In genomic region chr10:17335065-17335464, GRCh38 we compare ENCODE assay signal across 1 cellular context.
TF ChIP-seq lines count a peak whose summit lies in the region.

No MANE protein-coding gene starts in this region.

TF ChIP-seq in SK-N-SH, 30 proteins besides CTCF, POLR2A, EP300 and RAD21 (continued from another document):
- TF ChIP-seq ZBTB33 (IDR thresholded peaks at IDR 0.05; ENCODE audit: borderline replicate concordance, low read depth) (no peak), PBX3 (IDR thresholded peaks at IDR 0.05) (peak; percentile 20; the same call in 1 of the 2 replicates), FOSL2 (IDR thresholded peaks at IDR 0.05; ENCODE audit: borderline replicate concordance, low read depth) (peak; percentile 82; the same call in 1 of the 2 replicates), IRF3 (IDR thresholded peaks at IDR 0.05; ENCODE audit: low read depth, low read length) (no peak)
